In the genomic region with DNA sequence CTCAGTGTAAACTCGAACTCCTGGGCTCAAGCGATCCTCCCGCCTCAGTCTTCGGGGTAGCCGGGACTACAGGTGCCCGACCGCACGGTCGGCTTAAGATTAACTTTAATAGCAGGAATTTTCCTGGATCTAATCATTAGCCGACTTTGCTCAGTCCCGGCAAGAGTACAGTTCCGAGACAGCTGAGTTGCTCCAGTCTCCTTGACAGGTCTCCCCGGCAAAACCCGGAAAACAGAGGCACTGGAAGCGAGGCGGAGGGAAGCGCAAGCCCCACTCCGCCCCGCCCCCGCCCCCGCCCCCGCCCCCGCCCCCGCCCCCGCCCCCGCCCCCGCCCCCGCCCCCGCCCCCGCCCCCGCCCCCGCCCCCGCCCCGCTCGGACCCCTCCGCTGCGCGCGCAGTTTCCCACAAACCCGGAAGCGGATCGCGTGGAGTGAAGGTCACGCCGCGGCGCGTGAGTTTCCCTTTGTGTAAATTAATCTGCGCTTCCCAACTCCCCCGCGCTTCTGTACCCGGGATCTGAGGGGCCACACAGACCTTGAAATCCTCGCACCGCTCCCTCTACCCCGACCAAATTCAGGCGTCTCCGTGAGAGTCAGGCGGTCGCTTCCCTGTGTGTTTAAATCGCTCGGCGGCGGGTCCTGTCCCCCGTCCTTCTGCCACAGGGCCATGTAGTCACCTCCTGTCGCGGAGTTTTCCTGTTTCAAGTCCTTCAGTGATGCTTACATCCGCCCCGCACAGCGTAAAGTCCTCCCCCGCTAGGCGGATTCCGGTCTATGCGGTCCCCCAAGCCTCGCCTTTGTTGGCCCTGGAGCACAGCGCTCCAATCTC, we compare ENCODE assay signal across 8 cellular contexts. TPM values are rescaled to one million over a fixed set of nuclear protein-coding genes. Genes with fewer than 3 reads are reported as not detected.
A peak's percentile ranks its signal among the peaks of the same experiment; 100 is the strongest.
DNase-seq lines count a peak whose midpoint lies in the region; ATAC-seq and TF ChIP-seq lines count a peak whose summit lies in the region.

Gene ZNF480, plus strand, starts transcription at position 397 of the 828 bp plus-strand sequence. CDS start 3,244 bp downstream, outside the sequence.

- H3K27ac ChIP-seq in AG04450 (ENCODE audit: low read depth, low read length) (peak within 1 kb of the TSS; percentile 99), PC-3 (ENCODE audit: low read length) (peak within 1 kb of the TSS; percentile 61), esophagus (ENCODE audit: low read depth in 2 of 2, low read length in 1 of 2) (peak within 1 kb of the TSS; percentile 85 to 97), mucosa of rectum (ENCODE audit: low read depth in 2 of 2, low read length in 2 of 2) (peak within 1 kb of the TSS; percentile 91 to 92)

- H3K4me3 ChIP-seq in AG04450 (ENCODE audit: low read depth, low read length) (peak within 1 kb of the TSS; percentile 94), PC-3 (ENCODE audit: low read length) (peak within 1 kb of the TSS; percentile 82), esophagus (ENCODE audit: low read depth in 1 of 2, low read length in 2 of 2) (peak within 1 kb of the TSS; percentile 70 to 85), mucosa of rectum (ENCODE audit: low read length in 2 of 2) (peak within 1 kb of the TSS; percentile 90 to 94)

- DNase-seq in AG04450 (ENCODE audit: low read depth, low spot score) = peak; percentile 47
- DNase-seq in PC-3 = peak; percentile 74
- DNase-seq in activated T-cell treated with anti-CD3 and anti-CD28 coated beads, Interleukin-2, amount 50 U/mL, for 24 hours = peak; percentile 79
- DNase-seq in stimulated activated CD8-positive, alpha-beta memory T cell treated with anti-CD3 and anti-CD28 coated beads, Interleukin-4, amount 100 ng/mL, for 1 hour (ENCODE audit: low read depth in 2 of 2, low spot score in 1 of 2) = peak; percentile 79 to 89

- TSS peak; percentile 90 for BruUV-seq in PC-3 (replicated peaks; lab: Mats Ljungman, UMichigan)

- TF ChIP-seq CTCF in AG04450 (IDR thresholded peaks at IDR 0.05; ENCODE audit: low read depth, low read length) = peak; percentile 10; the same call in 1 of the 2 replicates
- no peak for TF ChIP-seq CTCF in PC-3 (conservative IDR thresholded peaks at IDR 0.05; ENCODE audit: low read depth, low read length)

- intact Hi-C loops in PC-3 (cut with micrococcal nuclease) = loop anchor here (1.0 kb wide), 1 partner anchor 28 kb away; the partner anchor contains the start of gene ZNF766

- peak within 1 kb of the TSS; percentile 88 for H3K4me3 Mint-ChIP-seq in activated T-cell treated with anti-CD3 and anti-CD28 coated beads, Interleukin-2, amount 50 U/mL, for 24 hours

- no peaks in the 10 kb centered on the region for H3K27me3 ChIP-seq in AG04450 (ENCODE audit: control insufficient read depth, insufficient read depth, low read length)
- no peaks in the 10 kb centered on the region for H3K27me3 ChIP-seq in PC-3 (ENCODE audit: low read length)
- H3K27me3 ChIP-seq in esophagus (ENCODE audit: control insufficient read depth in 1 of 2, insufficient read depth in 2 of 2, low read length in 2 of 2) = no peaks in the 10 kb centered on the region
- H3K27me3 ChIP-seq in mucosa of rectum (ENCODE audit: control insufficient read depth in 2 of 2, insufficient read depth in 2 of 2, low read length in 2 of 2) = no peaks in the 10 kb centered on the region

- H3K9me3 ChIP-seq in AG04450 (ENCODE audit: control insufficient read depth, insufficient read depth, low read length) (peaks cover 33% of the 10 kb centered on the region), PC-3 (ENCODE audit: low read length) (peaks cover 26% of the 10 kb centered on the region), esophagus (ENCODE audit: control insufficient read depth in 2 of 2, insufficient read depth in 1 of 2, low read depth in 1 of 2, low read length in 1 of 2) (peaks cover 0 to 18% of the 10 kb centered on the region in 2 donors), mucosa of rectum (ENCODE audit: control insufficient read depth in 2 of 2, low read length in 2 of 2) (peaks cover 4 to 9% of the 10 kb centered on the region in 2 donors)

- no peaks in the 10 kb centered on the region for H4K20me1 ChIP-seq in PC-3 (ENCODE audit: low read length)

- ATAC-seq in GM19035 (IDR thresholded peaks at IDR 0.05; ENCODE audit: unreplicated experiment) (peak; percentile 56), PC-3 (peak; percentile 88)

- H3K9ac ChIP-seq in PC-3 (ENCODE audit: low read length) (peak within 1 kb of the TSS; percentile 90), mucosa of rectum (ENCODE audit: low read depth in 1 of 2, low read length in 2 of 2) (peak within 1 kb of the TSS; percentile 88 to 96)

- H3K36me3 Mint-ChIP-seq in activated T-cell treated with anti-CD3 and anti-CD28 coated beads, Interleukin-2, amount 50 U/mL, for 24 hours (ENCODE audit: low read depth) = peaks cover 82% of the 10 kb centered on the region

- H3K27me3 Mint-ChIP-seq in activated T-cell treated with anti-CD3 and anti-CD28 coated beads, Interleukin-2, amount 50 U/mL, for 24 hours = no peaks in the 10 kb centered on the region

- peaks cover 53% of the 10 kb centered on the region for H3K9me3 Mint-ChIP-seq in activated T-cell treated with anti-CD3 and anti-CD28 coated beads, Interleukin-2, amount 50 U/mL, for 24 hours

- no peak for TF ChIP-seq EP300 in Ishikawa (IDR thresholded peaks at IDR 0.05; ENCODE audit: borderline replicate concordance)

- peaks cover 5% of the 10 kb centered on the region; the same call in 1 of the 2 replicates for H3K4me1 ChIP-seq in PC-3 (ENCODE audit: insufficient read depth, low read length)
- peaks cover 0 to 3% of the 10 kb centered on the region in 2 donors for H3K4me1 ChIP-seq in esophagus (ENCODE audit: control insufficient read depth in 2 of 2, insufficient read depth in 2 of 2, low read length in 1 of 2)
- peaks cover 10 to 12% of the 10 kb centered on the region in 2 donors for H3K4me1 ChIP-seq in mucosa of rectum (ENCODE audit: control insufficient read depth in 2 of 2, insufficient read depth in 2 of 2, low read length in 2 of 2)

- H3F3A ChIP-seq in PC-3 (ENCODE audit: low read length, unreplicated experiment) = no peaks in the 10 kb centered on the region

- WGBS in esophagus, 2 donors = 1% methylated on average over 44 to 64 of the region's 75 CpGs

- H3K27ac Mint-ChIP-seq in activated T-cell treated with anti-CD3 and anti-CD28 coated beads, Interleukin-2, amount 50 U/mL, for 24 hours = peak within 1 kb of the TSS; percentile 96

- H3K4me1 Mint-ChIP-seq in activated T-cell treated with anti-CD3 and anti-CD28 coated beads, Interleukin-2, amount 50 U/mL, for 24 hours (ENCODE audit: low read depth) = peaks cover 17% of the 10 kb centered on the region

- POLR2A ChIA-PET in AG04450 (lab: Yijun Ruan, JAX) (interaction anchor here (0.5 kb wide), 1 partner anchor 100 kb away, joined by 4 read pairs; no protein-coding TSS in a partner anchor), PC-3 (lab: Charles Lee; ENCODE audit: unreplicated experiment) (no interaction called here)

- CTCF ChIA-PET in AG04450 (lab: Charles Lee) = no interaction called here
- CTCF ChIA-PET in PC-3 (lab: Charles Lee) = interaction anchor here (0.5 to 0.6 kb wide), 2 partner anchors 41 to 243 kb away, joined by 3 to 14 read pairs; no protein-coding TSS in a partner anchor

- H3K4me2 ChIP-seq in PC-3 (ENCODE audit: low read length) = peak within 1 kb of the TSS; percentile 97

- peak within 1 kb of the TSS; percentile 95 for H2AFZ ChIP-seq in PC-3 (ENCODE audit: low read length)

- H3K79me2 ChIP-seq in PC-3 (ENCODE audit: low read length) = peaks cover 9% of the 10 kb centered on the region

- H3K9me2 ChIP-seq in PC-3 (replicated peaks; ENCODE audit: low read length) = no peaks in the 10 kb centered on the region

- no peak for TF ChIP-seq RAD21 in Ishikawa (IDR thresholded peaks at IDR 0.05; ENCODE audit: low read depth)

- H3K36me3 ChIP-seq in PC-3 (ENCODE audit: low read depth, low read length) (peaks cover 40% of the 10 kb centered on the region), esophagus (ENCODE audit: control insufficient read depth in 2 of 2, insufficient read depth in 2 of 2, low read length in 1 of 2) (peaks cover 10 to 13% of the 10 kb centered on the region in 2 donors), mucosa of rectum (ENCODE audit: control insufficient read depth in 2 of 2, insufficient read depth in 2 of 2, low read length in 2 of 2) (peaks cover 22 to 23% of the 10 kb centered on the region in 2 donors)

TF ChIP-seq in Ishikawa, 13 proteins besides CTCF, POLR2A, EP300 and RAD21:
- TF ChIP-seq TEAD4 (IDR thresholded peaks at IDR 0.05) = no peak
- 0 out of 2 replicates have a peak, but pooled peaks have one; percentile 15 for TF ChIP-seq EGR1 (IDR thresholded peaks at IDR 0.05)

RNA-seq across cellular contexts. Expression of gene ZNF480, which starts in this region (rescaled TPM):
- polyA plus RNA-seq in AG04450 (2011; rRNA removed) (11.9 TPM in 2 replicates), esophagus (1 to 10 TPM; 5.7 to 6.0 TPM)
- polyA minus RNA-seq in AG04450 (2011; rRNA and poly(A)+ RNA removed) = 12.5 and 14.5 TPM in 2 replicates
- total RNA-seq in PC-3 (2014; rRNA removed) = 7.3 and 9.6 TPM in 2 replicates

Comparison
In these comparisons a context has a peak if more than half of its experiments do, and no peak if none do; other contexts are left out.
1. Peak in every context shown above with its lines: DNase-seq, ATAC-seq, H3K4me3 ChIP-seq and H3K27ac ChIP-seq.